ENCODE assay signal across 8 cellular contexts in genomic region chr12:48618541-48618940, GRCh38. TPM values are rescaled to one million over a fixed set of nuclear protein-coding genes. Genes with fewer than 3 reads are reported as not detected.
DNase-seq lines count a peak whose midpoint lies in the region; ATAC-seq, FAIRE-seq and TF ChIP-seq lines count a peak whose summit lies in the region.

No MANE protein-coding gene starts in this region.

- no peak overlapping the region for H3K27ac ChIP-seq in neutrophil
- no peak overlapping the region for H3K27ac ChIP-seq in substantia nigra (ENCODE audit: low read depth, low read length, poor library complexity, severe bottlenecking)

- H3K9me3 ChIP-seq in neutrophil: no peaks in the 10 kb centered on the region

- peak; percentile 92 for TF ChIP-seq CTCF in AG04449 (IDR thresholded peaks at IDR 0.05; ENCODE audit: insufficient read depth, low read length, missing control alignments)
- TF ChIP-seq CTCF in LNCAP (IDR thresholded peaks at IDR 0.05): peak; percentile 98
- TF ChIP-seq CTCF in fibroblast of the aortic adventitia (IDR thresholded peaks at IDR 0.05; ENCODE audit: insufficient read depth, low read length): peak; percentile 98
- TF ChIP-seq CTCF in neutrophil (IDR thresholded peaks at IDR 0.05): peak; percentile 89

- DNase-seq in AG04449 (ENCODE audit: low read depth, low spot score): no peak
- DNase-seq in RCC 7860 (ENCODE audit: low spot score): peak; percentile 57
- peak; percentile 74 to 78 for DNase-seq in activated T-cell treated with anti-CD3 and anti-CD28 coated beads, Interleukin-2, amount 50 U/mL, for 72 hours
- DNase-seq in fibroblast of the aortic adventitia (ENCODE audit: low read depth): peak; percentile 79
- DNase-seq in substantia nigra (lab: John Stamatoyannopoulos, UW): peak in 40 of 49 donors; percentile 1 to 74 (median 40)

- no peaks in the 10 kb centered on the region for H3K36me3 ChIP-seq in neutrophil

- peaks cover 53% of the 10 kb centered on the region for H3K27me3 Mint-ChIP-seq in activated T-cell treated with anti-CD3 and anti-CD28 coated beads, Interleukin-2, amount 50 U/mL, for 72 hours (ENCODE audit: low read depth)

- ATAC-seq in GM18867 (IDR thresholded peaks at IDR 0.05; ENCODE audit: unreplicated experiment): peak; percentile 75
- ATAC-seq in activated T-cell treated with anti-CD3 and anti-CD28 coated beads, Interleukin-2, amount 50 U/mL, for 72 hours (replicated peaks in 1 of 2): peak; percentile 79 to 89

- H3K27me3 ChIP-seq in neutrophil: peaks cover 46% of the 10 kb centered on the region

- H3K4me3 Mint-ChIP-seq in activated T-cell treated with anti-CD3 and anti-CD28 coated beads, Interleukin-2, amount 50 U/mL, for 72 hours: no peak overlapping the region

- H3K9me3 Mint-ChIP-seq in activated T-cell treated with anti-CD3 and anti-CD28 coated beads, Interleukin-2, amount 50 U/mL, for 72 hours: peaks cover 2 to 7% of the 10 kb centered on the region in 2 donors

- CTCF ChIA-PET in AG04449 (lab: Yijun Ruan, JAX): interaction anchor here (0.7 to 8.5 kb wide), 32 partner anchors 8 to 785 kb away, joined by 3 to 134 read pairs (median 4); partner anchors contain the start of genes CCDC184 and TMEM106C

- POLR2A ChIA-PET in AG04449 (lab: Yijun Ruan, JAX): no interaction called here

- H3K4me1 Mint-ChIP-seq in activated T-cell treated with anti-CD3 and anti-CD28 coated beads, Interleukin-2, amount 50 U/mL, for 72 hours (ENCODE audit: low read depth): no peaks in the 10 kb centered on the region

- H3K4me3 ChIP-seq in AG04449 (ENCODE audit: low read depth, low read length) (no peak overlapping the region), fibroblast of the aortic adventitia (ENCODE audit: low read depth, low read length) (no peak overlapping the region), neutrophil (ENCODE audit: low read depth in 1 of 2, low read length in 1 of 2) (no peak overlapping the region)

- no peaks in the 10 kb centered on the region for H3K4me1 ChIP-seq in neutrophil (ENCODE audit: control insufficient read depth in 1 of 2, insufficient read depth in 1 of 2, low read depth in 1 of 2, low read length in 1 of 2)

- FAIRE-seq in RCC 7860 (lab: Jason Lieb, UNC): no peak

- H3K27ac Mint-ChIP-seq in activated T-cell treated with anti-CD3 and anti-CD28 coated beads, Interleukin-2, amount 50 U/mL, for 72 hours: no peak overlapping the region

- H3K36me3 Mint-ChIP-seq in activated T-cell treated with anti-CD3 and anti-CD28 coated beads, Interleukin-2, amount 50 U/mL, for 72 hours (ENCODE audit: insufficient read depth in 2 of 2): peaks cover 0 to 7% of the 10 kb centered on the region in 2 donors

RNA-seq across cellular contexts. Expression of gene LALBA, which starts 48.7 kb away (rescaled TPM):
- total RNA-seq in activated T-cell treated with anti-CD3 and anti-CD28 coated beads, Interleukin-2, amount 50 U/mL, for 72 hours: not detected
- not detected in 2 replicates for total RNA-seq in fibroblast of the aortic adventitia (ENCODE audit: low replicate concordance)
